29 cellular contexts compared by ENCODE assay signal in the genomic region with DNA sequence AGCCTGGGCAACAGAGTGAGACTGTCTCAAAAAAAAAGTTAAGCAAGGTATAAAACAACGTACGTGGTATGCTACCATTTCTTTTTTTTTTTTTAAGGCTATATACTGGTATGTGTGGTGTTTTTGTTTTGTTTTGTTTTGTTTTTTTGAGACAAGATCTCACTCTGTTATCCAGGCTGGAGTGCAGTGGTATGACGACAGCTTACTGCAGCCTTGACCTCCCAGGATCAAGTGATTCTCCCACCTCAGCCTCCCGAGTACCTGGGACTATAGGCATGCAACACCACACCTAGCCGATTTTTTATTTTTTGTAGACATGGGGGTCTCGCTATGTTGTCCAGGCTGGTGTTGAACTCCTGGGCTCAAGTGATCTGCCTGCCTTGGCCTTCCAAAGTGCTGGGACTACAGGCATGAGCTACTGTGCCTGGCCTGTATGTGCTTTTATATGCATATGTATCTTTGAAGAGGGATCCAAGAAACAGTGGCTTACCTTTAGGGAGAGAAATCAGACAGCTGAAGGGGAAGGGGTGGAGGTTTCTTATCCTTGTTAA.
"Had no signal": no experiment of that assay in that cellular context is flagged by ENCODE, and none has a peak within 500 bp of the region (broad histone marks: within the 10 kb centered on the region; RNA-seq: fewer than 3 reads in every experiment).

No MANE protein-coding gene starts in this region.

- H3K36me3 Mint-ChIP-seq: natural killer cell treated with Interleukin-12 subunit alpha and Interleukin-12 subunit beta and Interleukin-15 and Interleukin-18, amount 100 ng/mL, for 72 hours had no signal

- H3K9me3 ChIP-seq: left lung, mucosa of descending colon, pancreas, prostate gland, tibial nerve, vagina had no signal

- H3K9me3 Mint-ChIP-seq: naive thymus-derived CD4-positive, alpha-beta T cell; natural killer cell treated with Interleukin-12 subunit alpha and Interleukin-12 subunit beta and Interleukin-15 and Interleukin-18, amount 100 ng/mL, for 72 hours; stimulated activated memory B cell treated with anti-CD40 and anti-IgM and Interleukin-4, amounts not matched to agents 10 μg/mL and 1 μg/mL and 100 μg/mL, for 72 hours; stimulated activated naive CD8-positive, alpha-beta T cell treated with anti-CD3 and anti-CD28 coated beads, Interleukin-15, amount 100 ng/mL, for 72 hours; type B pancreatic cell had no signal

- H3K4me3 Mint-ChIP-seq: naive thymus-derived CD4-positive, alpha-beta T cell; natural killer cell treated with Interleukin-12 subunit alpha and Interleukin-12 subunit beta and Interleukin-15 and Interleukin-18, amount 100 ng/mL, for 72 hours; stimulated activated memory B cell treated with anti-CD40 and anti-IgM and Interleukin-4, amounts not matched to agents 10 μg/mL and 1 μg/mL and 100 μg/mL, for 72 hours; stimulated activated naive CD8-positive, alpha-beta T cell treated with anti-CD3 and anti-CD28 coated beads, Interleukin-15, amount 100 ng/mL, for 72 hours; type B pancreatic cell had no signal

- H3K27me3 ChIP-seq: pancreas, vagina had no signal

- FAIRE-seq: keratinocyte, pancreas had no signal

- H3K4me3 ChIP-seq: left lung, lung, mucosa of descending colon, pancreas, prostate gland, smooth muscle cell, tibial nerve, vagina had no signal

- H3K4me2 ChIP-seq: smooth muscle cell had no signal

- H3K36me3 ChIP-seq: pancreas, prostate gland had no signal

- ATAC-seq: left cardiac atrium; left lung; mucosa of descending colon; naive thymus-derived CD4-positive, alpha-beta T cell; natural killer cell treated with Interleukin-12 subunit alpha and Interleukin-12 subunit beta and Interleukin-15 and Interleukin-18, amount 100 ng/mL, for 72 hours; pancreas; right cardiac atrium; stimulated activated memory B cell treated with anti-CD40 and anti-IgM and Interleukin-4, amounts not matched to agents 10 μg/mL and 1 μg/mL and 100 μg/mL, for 72 hours; stimulated activated naive CD8-positive, alpha-beta T cell treated with anti-CD3 and anti-CD28 coated beads, Interleukin-15, amount 100 ng/mL, for 72 hours had no signal

- H3K4me1 ChIP-seq: prostate gland had no signal

- H3K27ac Mint-ChIP-seq: natural killer cell treated with Interleukin-12 subunit alpha and Interleukin-12 subunit beta and Interleukin-15 and Interleukin-18, amount 100 ng/mL, for 72 hours; stimulated activated memory B cell treated with anti-CD40 and anti-IgM and Interleukin-4, amounts not matched to agents 10 μg/mL and 1 μg/mL and 100 μg/mL, for 72 hours; type B pancreatic cell had no signal

- H3K27ac ChIP-seq: left lung, pancreas, prostate gland, tibial nerve, vagina had no signal

- DNase-seq: hippocampal formation; kidney glomerular epithelial cell; left cardiac atrium; left lung; mesendoderm; midbrain; mucosa of descending colon; naive thymus-derived CD4-positive, alpha-beta T cell; nucleus accumbens; pancreas; posterior cingulate gyrus; retina; right cardiac atrium; stimulated activated CD4-positive, alpha-beta T cell treated with anti-CD3 and anti-CD28 coated beads, Interleukin-1b, Interleukin-23, amount 100 ng/mL, for 48 hours; stimulated activated CD4-positive, alpha-beta T cell treated with anti-CD3 and anti-CD28 coated beads, Interleukin-2, amount 100 ng/mL, for 48 hours; stimulated activated CD4-positive, alpha-beta T cell treated with anti-CD3 and anti-CD28 coated beads, Interleukin-4, amount 100 ng/mL, for 4 hours; stimulated activated CD8-positive, alpha-beta memory T cell treated with anti-CD3 and anti-CD28 coated beads, Interleukin-4, amount 100 ng/mL, for 48 hours; stimulated activated naive CD4-positive, alpha-beta T cell treated with Interleukin-2 at 50 U/mL for 16 hours; stimulated activated naive CD8-positive, alpha-beta T cell treated with anti-CD3 and anti-CD28 coated beads, Interleukin-15, amount 100 ng/mL, for 72 hours; substantia nigra had no signal

- H3K27me3 Mint-ChIP-seq: naive thymus-derived CD4-positive, alpha-beta T cell; natural killer cell treated with Interleukin-12 subunit alpha and Interleukin-12 subunit beta and Interleukin-15 and Interleukin-18, amount 100 ng/mL, for 72 hours; stimulated activated memory B cell treated with anti-CD40 and anti-IgM and Interleukin-4, amounts not matched to agents 10 μg/mL and 1 μg/mL and 100 μg/mL, for 72 hours; stimulated activated naive CD8-positive, alpha-beta T cell treated with anti-CD3 and anti-CD28 coated beads, Interleukin-15, amount 100 ng/mL, for 72 hours; type B pancreatic cell had no signal
